8 cellular contexts compared by ENCODE assay signal in the genomic region with DNA sequence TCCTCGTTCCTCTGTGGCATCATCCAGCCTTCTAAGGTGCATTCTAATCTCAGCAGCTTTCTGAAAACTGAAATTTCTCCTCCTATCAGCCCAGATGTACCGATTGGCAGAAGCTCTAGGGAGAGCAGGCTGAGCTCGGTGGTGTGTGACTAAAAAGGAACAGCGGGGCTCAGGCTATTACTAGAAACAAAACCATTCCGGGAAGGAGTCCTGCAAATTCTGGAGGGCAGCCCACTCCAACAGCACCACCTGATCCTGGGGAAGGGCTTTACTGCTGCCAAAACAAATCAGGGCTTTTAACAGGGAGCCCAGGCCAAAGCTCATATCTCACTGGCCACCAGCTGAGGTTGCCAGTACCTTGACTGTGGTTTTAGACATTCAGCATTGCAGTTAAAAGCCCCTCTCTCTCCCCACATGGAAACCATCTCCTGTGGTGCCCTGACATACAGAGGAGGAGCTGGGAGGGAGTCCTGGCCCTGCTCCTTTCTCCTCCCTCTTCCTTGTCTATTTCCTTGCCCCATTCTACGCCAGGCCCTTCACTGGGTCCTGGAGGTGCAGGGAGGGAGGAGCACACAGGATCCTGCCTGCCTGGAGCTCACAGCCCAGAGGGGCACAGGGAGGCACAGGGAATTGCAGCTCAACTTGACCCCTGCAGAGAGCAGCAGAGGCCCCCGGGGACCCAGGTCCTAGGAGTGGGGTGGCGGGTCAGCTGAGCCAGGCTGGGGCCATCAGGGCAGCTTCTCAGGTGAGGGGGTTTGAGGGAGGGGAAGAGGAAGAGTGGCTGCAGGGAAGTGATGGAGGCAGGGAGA. TPM values are rescaled to one million over a fixed set of nuclear protein-coding genes. Genes with fewer than 3 reads are reported as not detected.
DNase-seq lines count a peak whose midpoint lies in the region; ATAC-seq and TF ChIP-seq lines count a peak whose summit lies in the region.

No MANE protein-coding gene starts in this region.

- peaks cover 0 to 5% (median 0%) of the 10 kb centered on the region in 11 experiments; a peak in 1 of 22 replicates for H3K27me3 ChIP-seq in BLaER1 treated with 17β-estradiol and CSF1 and Interleukin-3, amounts not matched to agents 10 nM and 100 nM
- no peaks in the 10 kb centered on the region for H3K27me3 ChIP-seq in layer of hippocampus (ENCODE audit: control insufficient read depth, insufficient read depth, low read length)

- H3K36me3 Mint-ChIP-seq in brain = no peaks in the 10 kb centered on the region

- DNase-seq in NCI-H1092 treated with DMSO at 0.1 percent for 48 hours (lab: John Stamatoyannopoulos, UW) = peak; percentile 97
- peak; percentile 8 for DNase-seq in stimulated activated naive CD4-positive, alpha-beta T cell treated with Interleukin-2 at 50 U/mL for 16 hours (lab: John Stamatoyannopoulos, UW)

- no peak for ATAC-seq in HG03095 (IDR thresholded peaks at IDR 0.05; ENCODE audit: unreplicated experiment)
- ATAC-seq in HG02885 (IDR thresholded peaks at IDR 0.05; ENCODE audit: poor library complexity, unreplicated experiment) = no peak
- no peak for ATAC-seq in HG03159 (IDR thresholded peaks at IDR 0.05; ENCODE audit: unreplicated experiment)

- H3K36me3 ChIP-seq in BLaER1 treated with 17β-estradiol and CSF1 and Interleukin-3, amounts not matched to agents 10 nM and 100 nM = no peaks in the 10 kb centered on the region

- peak overlapping the region; percentile 87 to 98 (median 93) for H3K4me2 ChIP-seq in BLaER1 treated with 17β-estradiol and CSF1 and Interleukin-3, amounts not matched to agents 10 nM and 100 nM

- no peaks in the 10 kb centered on the region; a peak in 1 of 22 replicates for H4K20me1 ChIP-seq in BLaER1 treated with 17β-estradiol and CSF1 and Interleukin-3, amounts not matched to agents 10 nM and 100 nM

- H3K9me3 ChIP-seq in BLaER1 treated with 17β-estradiol and CSF1 and Interleukin-3, amounts not matched to agents 10 nM and 100 nM (replicated peaks in 1 of 11) = no peaks in the 10 kb centered on the region

- peak overlapping the region in 4 of 5 experiments; percentile 51 to 82 (median 72) for H3K4me3 Mint-ChIP-seq in brain

- H3K9ac ChIP-seq in BLaER1 treated with 17β-estradiol and CSF1 and Interleukin-3, amounts not matched to agents 10 nM and 100 nM = peak overlapping the region; percentile 6 to 75 (median 65); a peak in 21 of 22 replicates

- H3K27me3 Mint-ChIP-seq in brain = no peaks in the 10 kb centered on the region

- peaks cover 34% of the 10 kb centered on the region for H3K4me1 Mint-ChIP-seq in brain

- peak overlapping the region; percentile 71 to 98 (median 95) for H3K27ac Mint-ChIP-seq in brain

- H3K4me1 ChIP-seq in BLaER1 treated with 17β-estradiol and CSF1 and Interleukin-3, amounts not matched to agents 10 nM and 100 nM = peaks cover 38 to 64% (median 54%) of the 10 kb centered on the region in 10 experiments

- peaks cover 0 to 6% (median 0%) of the 10 kb centered on the region in 5 experiments for H3K9me3 Mint-ChIP-seq in brain

- TF ChIP-seq CTCF in brain (conservative IDR thresholded peaks at IDR 0.05) = no peak

- peak overlapping the region; percentile 31 to 61 (median 53); a peak in 19 of 20 replicates for H3K4me3 ChIP-seq in BLaER1 treated with 17β-estradiol and CSF1 and Interleukin-3, amounts not matched to agents 10 nM and 100 nM

- peak overlapping the region in 10 of 11 experiments; percentile 21 to 76 (median 68); a peak in 18 of 22 replicates for H3K27ac ChIP-seq in BLaER1 treated with 17β-estradiol and CSF1 and Interleukin-3, amounts not matched to agents 10 nM and 100 nM
- H3K27ac ChIP-seq in layer of hippocampus (ENCODE audit: low read depth, low read length) = peak overlapping the region; percentile 88

RNA-seq across cellular contexts. Expression of a gene that starts 0.9 kb away (rescaled TPM):
- polyA plus RNA-seq in brain (ENCODE audit: insufficient read depth, low read depth, low replicate concordance) = 32.4 TPM

RNA-seq across cellular contexts. Expression of a gene that starts 25.7 kb away (rescaled TPM):
- polyA plus RNA-seq in brain (ENCODE audit: insufficient read depth, low read depth, low replicate concordance) = not detected

RNA-seq across cellular contexts. Expression of a gene that starts 31.6 kb away (rescaled TPM):
- not detected for polyA plus RNA-seq in brain (ENCODE audit: insufficient read depth, low read depth, low replicate concordance)

RNA-seq across cellular contexts. Expression of a gene that starts 46.5 kb away (rescaled TPM):
- 1.5 TPM for polyA plus RNA-seq in brain (ENCODE audit: insufficient read depth, low read depth, low replicate concordance)
